ENCODE assay signal across 8 cellular contexts in the genomic region with DNA sequence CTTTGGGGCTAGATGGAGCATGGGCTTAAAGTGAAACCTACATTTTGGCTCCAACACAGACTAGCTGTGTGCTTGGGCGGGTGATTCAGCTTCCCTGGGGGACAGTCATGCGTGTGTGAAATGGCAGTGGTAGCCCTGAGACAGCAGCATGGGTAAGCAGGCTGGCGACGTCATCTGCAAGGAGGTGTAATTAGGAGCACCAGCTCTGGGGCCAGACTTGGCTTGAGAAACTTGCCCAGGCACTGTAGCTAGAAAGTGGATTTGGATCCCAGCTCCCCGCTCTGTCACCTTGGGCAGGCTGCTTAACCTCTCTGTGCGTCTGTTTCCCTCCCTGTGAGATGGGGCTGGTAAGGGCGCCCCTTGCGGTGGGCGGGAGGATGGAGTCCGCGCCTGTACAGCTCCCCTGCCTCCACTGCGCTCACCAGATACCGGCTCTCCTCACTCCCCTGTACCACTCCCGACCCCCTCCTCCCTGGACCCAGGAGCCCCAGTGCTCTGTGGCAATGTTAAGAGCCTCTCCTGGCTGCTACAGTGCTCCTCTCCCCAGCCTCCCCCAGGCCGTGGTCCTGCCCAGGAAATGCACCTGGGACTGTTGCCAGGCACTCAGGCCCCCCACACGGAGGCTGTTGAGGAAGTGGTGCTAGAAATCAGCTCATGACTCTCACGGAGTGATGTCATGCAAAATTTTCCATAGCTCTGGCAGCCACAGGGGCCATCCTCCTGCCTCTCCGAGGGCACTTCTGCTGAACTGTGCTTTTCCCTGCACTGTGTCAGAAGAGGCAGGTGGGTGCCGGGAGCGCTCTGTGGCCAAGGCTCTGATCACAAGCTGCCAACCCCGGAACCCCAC.
DNase-seq lines count a peak whose midpoint lies in the region; ATAC-seq lines count a peak whose summit lies in the region.

No MANE protein-coding gene starts in this region.

- peaks cover 20% of the 10 kb centered on the region for H3K36me3 Mint-ChIP-seq in stimulated activated effector memory CD8-positive, alpha-beta T cell treated with anti-CD3 and anti-CD28 coated beads, Interleukin-12 subunit alpha, Interleukin-12 subunit beta, amount 100 ng/mL, for 72 hours

- H3K4me3 ChIP-seq in effector memory CD4-positive, alpha-beta T cell (ENCODE audit: insufficient read depth, low read depth, low read length, poor library complexity, severe bottlenecking) = peak overlapping the region; percentile 38
- H3K4me3 ChIP-seq in mucosa of stomach (ENCODE audit: low read length) = no peak overlapping the region

- no peaks in the 10 kb centered on the region for H3K27me3 ChIP-seq in effector memory CD4-positive, alpha-beta T cell (replicated peaks; ENCODE audit: control insufficient read depth, insufficient read depth, low read length, poor library complexity, severe bottlenecking)
- no peaks in the 10 kb centered on the region for H3K27me3 ChIP-seq in mucosa of stomach (ENCODE audit: control insufficient read depth, insufficient read depth, low read length)

- H3K4me1 ChIP-seq in effector memory CD4-positive, alpha-beta T cell (ENCODE audit: control insufficient read depth, insufficient read depth, low read length, poor library complexity, severe bottlenecking) = peaks cover 35% of the 10 kb centered on the region
- peaks cover 56% of the 10 kb centered on the region for H3K4me1 ChIP-seq in mucosa of stomach (ENCODE audit: control insufficient read depth, insufficient read depth, low read length)

- ATAC-seq in GM19023 (IDR thresholded peaks at IDR 0.05; ENCODE audit: unreplicated experiment) = peak; percentile 88
- ATAC-seq in HG03175 (IDR thresholded peaks at IDR 0.05; ENCODE audit: unreplicated experiment) = peak; percentile 88
- peak; percentile 93 for ATAC-seq in stimulated activated effector memory CD8-positive, alpha-beta T cell treated with anti-CD3 and anti-CD28 coated beads, Interleukin-12 subunit alpha, Interleukin-12 subunit beta, amount 100 ng/mL, for 72 hours

- DNase-seq in AG08395 (ENCODE audit: low spot score) = peak; percentile 89
- peak; percentile 38 for DNase-seq in NCI-H748 treated with DMSO at 0.1 percent for 48 hours (lab: John Stamatoyannopoulos, UW)
- peak; percentile 61 to 69 for DNase-seq in activated CD8-positive, alpha-beta memory T cell treated with anti-CD3 and anti-CD28 coated beads for 1 hour (ENCODE audit: extremely low read depth in 1 of 2, low read depth in 1 of 2)
- peak; percentile 71 to 78 (median 72) for DNase-seq in effector memory CD4-positive, alpha-beta T cell
- DNase-seq in stimulated activated effector memory CD8-positive, alpha-beta T cell treated with anti-CD3 and anti-CD28 coated beads, Interleukin-12 subunit alpha, Interleukin-12 subunit beta, amount 100 ng/mL, for 72 hours (ENCODE audit: low spot score in 2 of 2) = peak; percentile 80 to 92

- H3K27ac ChIP-seq in effector memory CD4-positive, alpha-beta T cell (ENCODE audit: insufficient read depth, low read length, poor library complexity, severe bottlenecking) = peak overlapping the region; percentile 88

- H3K4me1 Mint-ChIP-seq in stimulated activated effector memory CD8-positive, alpha-beta T cell treated with anti-CD3 and anti-CD28 coated beads, Interleukin-12 subunit alpha, Interleukin-12 subunit beta, amount 100 ng/mL, for 72 hours = peaks cover 32% of the 10 kb centered on the region

- H3K9me3 Mint-ChIP-seq in stimulated activated effector memory CD8-positive, alpha-beta T cell treated with anti-CD3 and anti-CD28 coated beads, Interleukin-12 subunit alpha, Interleukin-12 subunit beta, amount 100 ng/mL, for 72 hours = no peaks in the 10 kb centered on the region

- H3K36me3 ChIP-seq in effector memory CD4-positive, alpha-beta T cell (ENCODE audit: control insufficient read depth, insufficient read depth, low read length) = no peaks in the 10 kb centered on the region
- no peaks in the 10 kb centered on the region for H3K36me3 ChIP-seq in mucosa of stomach (ENCODE audit: control insufficient read depth, insufficient read depth, low read length)

- H3K9ac ChIP-seq in mucosa of stomach (ENCODE audit: low read length) = peak overlapping the region; percentile 41

- peak overlapping the region; percentile 84 for H3K4me3 Mint-ChIP-seq in stimulated activated effector memory CD8-positive, alpha-beta T cell treated with anti-CD3 and anti-CD28 coated beads, Interleukin-12 subunit alpha, Interleukin-12 subunit beta, amount 100 ng/mL, for 72 hours

- H3K9me3 ChIP-seq in effector memory CD4-positive, alpha-beta T cell (ENCODE audit: control insufficient read depth, low read length) = no peaks in the 10 kb centered on the region
- H3K9me3 ChIP-seq in mucosa of stomach (ENCODE audit: control insufficient read depth, low read length) = no peaks in the 10 kb centered on the region

- H3K27ac Mint-ChIP-seq in stimulated activated effector memory CD8-positive, alpha-beta T cell treated with anti-CD3 and anti-CD28 coated beads, Interleukin-12 subunit alpha, Interleukin-12 subunit beta, amount 100 ng/mL, for 72 hours = peak overlapping the region; percentile 100

Comparison
In these comparisons a context has a peak if more than half of its experiments do, and no peak if none do; other contexts are left out.
1. DNase-seq: peak in every context shown above with its lines; median percentile 89 in AG08395; 86 in stimulated activated effector memory CD8-positive, alpha-beta T cell treated with anti-CD3 and anti-CD28 coated beads, Interleukin-12 subunit alpha, Interleukin-12 subunit beta, amount 100 ng/mL, for 72 hours; 72 in effector memory CD4-positive, alpha-beta T cell; 65 in activated CD8-positive, alpha-beta memory T cell treated with anti-CD3 and anti-CD28 coated beads for 1 hour; 38 in NCI-H748 treated with DMSO at 0.1 percent for 48 hours.